In genomic region chrX:88438209-88438608, GRCh38 we compare ENCODE assay signal across 38 cellular contexts.
"Had no signal": no experiment of that assay in that cellular context is flagged by ENCODE, and none has a peak within 500 bp of the region (broad histone marks: within the 10 kb centered on the region; RNA-seq: fewer than 3 reads in every experiment).

No MANE protein-coding gene starts in this region.

- ATAC-seq: activated naive CD4-positive, alpha-beta T cell treated with anti-CD3 and anti-CD28 coated beads, Interleukin-2, amount 50 U/mL, for 72 hours; activated naive CD8-positive, alpha-beta T cell treated with anti-CD3 and anti-CD28 coated beads, Interleukin-2, amount 50 U/mL, for 24 hours; activated T-cell treated with anti-CD3 and anti-CD28 coated beads, Interleukin-2, amount 50 U/mL, for 4 hours; activated T-cell treated with anti-CD3 and anti-CD28 coated beads, Interleukin-2, amount 50 U/mL, for 72 hours; activated T-helper 17 cell treated with anti-CD3 and anti-CD28 coated beads, Interleukin-2, amount 50 U/mL, for 72 hours; body of pancreas had no signal

- H3K27me3 Mint-ChIP-seq: activated naive CD4-positive, alpha-beta T cell treated with anti-CD3 and anti-CD28 coated beads, Interleukin-2, amount 50 U/mL, for 24 hours; activated naive CD8-positive, alpha-beta T cell; activated naive CD8-positive, alpha-beta T cell treated with anti-CD3 and anti-CD28 coated beads for 36 hours; activated naive CD8-positive, alpha-beta T cell treated with anti-CD3 and anti-CD28 coated beads, Interleukin-2, amount 10 ng/mL, durations not matched to agents 7 days and 5 days; activated naive CD8-positive, alpha-beta T cell treated with anti-CD3 and anti-CD28 coated beads, Interleukin-2, amount 50 U/mL, for 24 hours; activated T-helper 17 cell treated with anti-CD3 and anti-CD28 coated beads, Interleukin-2, amount 50 U/mL, for 72 hours; central memory CD8-positive, alpha-beta T cell had no signal

- H3K9me3 ChIP-seq: adrenal gland, ascending aorta, body of pancreas, breast epithelium had no signal

- H3K9me3 Mint-ChIP-seq: activated naive CD4-positive, alpha-beta T cell treated with anti-CD3 and anti-CD28 coated beads, Interleukin-2, amount 50 U/mL, for 24 hours; activated naive CD8-positive, alpha-beta T cell treated with anti-CD3 and anti-CD28 coated beads, Interleukin-2, amount 10 ng/mL, durations not matched to agents 7 days and 5 days; activated naive CD8-positive, alpha-beta T cell treated with anti-CD3 and anti-CD28 coated beads, Interleukin-2, amount 50 U/mL, for 24 hours; activated T-cell treated with anti-CD3 and anti-CD28 coated beads, Interleukin-2, amount 50 U/mL, for 24 hours; activated T-helper 1 cell treated with anti-CD3 and anti-CD28 coated beads, Interleukin-12 subunit alpha, Interleukin-12 subunit beta, Interleukin-2, Interleukin-4 antibody, amounts not matched to agents 30 ng/mL and 10 ng/mL and 1 ng/mL, durations not matched to agents 14 hours and 24 hours and 36 hours had no signal

- FAIRE-seq: bronchial epithelial cell had no signal

- H3K36me3 Mint-ChIP-seq: activated naive CD4-positive, alpha-beta T cell treated with anti-CD3 and anti-CD28 coated beads, Interleukin-2, amount 50 U/mL, for 24 hours; activated naive CD4-positive, alpha-beta T cell treated with anti-CD3 and anti-CD28 coated beads, Interleukin-2, amount 50 U/mL, for 72 hours; activated naive CD8-positive, alpha-beta T cell; activated naive CD8-positive, alpha-beta T cell treated with anti-CD3 and anti-CD28 coated beads for 36 hours; activated naive CD8-positive, alpha-beta T cell treated with anti-CD3 and anti-CD28 coated beads, Interleukin-2, amount 10 ng/mL, durations not matched to agents 7 days and 5 days; brain had no signal

- H3K27ac ChIP-seq: adrenal gland, ascending aorta, body of pancreas, brain microvascular endothelial cell, breast epithelium, cardiac muscle cell had no signal

- H3K4me1 Mint-ChIP-seq: activated naive CD4-positive, alpha-beta T cell treated with anti-CD3 and anti-CD28 coated beads, Interleukin-2, amount 50 U/mL, for 24 hours; activated naive CD8-positive, alpha-beta T cell treated with anti-CD3 and anti-CD28 coated beads for 36 hours; activated naive CD8-positive, alpha-beta T cell treated with anti-CD3 and anti-CD28 coated beads, Interleukin-2, amount 10 ng/mL, durations not matched to agents 7 days and 5 days; activated naive CD8-positive, alpha-beta T cell treated with anti-CD3 and anti-CD28 coated beads, Interleukin-2, amount 50 U/mL, for 24 hours; activated T-helper 17 cell treated with anti-CD3 and anti-CD28 coated beads, Interleukin-2, amount 50 U/mL, for 72 hours; brain; central memory CD8-positive, alpha-beta T cell had no signal

- H3K27ac Mint-ChIP-seq: activated naive CD4-positive, alpha-beta T cell treated with anti-CD3 and anti-CD28 coated beads for 36 hours; activated naive CD4-positive, alpha-beta T cell treated with anti-CD3 and anti-CD28 coated beads, Interleukin-2, amount 50 U/mL, for 24 hours; activated naive CD4-positive, alpha-beta T cell treated with anti-CD3 and anti-CD28 coated beads, Interleukin-2, amount 50 U/mL, for 72 hours; activated naive CD8-positive, alpha-beta T cell; activated naive CD8-positive, alpha-beta T cell treated with anti-CD3 and anti-CD28 coated beads for 36 hours; activated naive CD8-positive, alpha-beta T cell treated with anti-CD3 and anti-CD28 coated beads, Interleukin-2, amount 10 ng/mL, durations not matched to agents 7 days and 5 days; activated naive CD8-positive, alpha-beta T cell treated with anti-CD3 and anti-CD28 coated beads, Interleukin-2, amount 50 U/mL, for 24 hours; activated T-cell treated with anti-CD3 and anti-CD28 coated beads, Interleukin-2, amount 50 U/mL, for 24 hours; activated T-cell treated with anti-CD3 and anti-CD28 coated beads, Interleukin-2, amount 50 U/mL, for 72 hours; activated T-helper 1 cell treated with anti-CD3 and anti-CD28 coated beads, Interleukin-12 subunit alpha, Interleukin-12 subunit beta, Interleukin-2, Interleukin-4 antibody, amounts not matched to agents 30 ng/mL and 10 ng/mL and 1 ng/mL, durations not matched to agents 14 hours and 24 hours and 36 hours; activated T-helper 17 cell treated with anti-CD3 and anti-CD28 coated beads, Interleukin-2, amount 50 U/mL, for 72 hours; activated T-helper 2 cell treated with anti-CD3 and anti-CD28 coated beads, Interferon-gamma antibody, Interleukin-2, Interleukin-4, amounts not matched to agents 10 μg/mL and 5 μg/mL and 100 μg/mL, durations not matched to agents 14 hours and 24 hours and 36 hours; brain had no signal

- H3K27me3 ChIP-seq: ascending aorta, body of pancreas, brain microvascular endothelial cell, cardiac muscle cell had no signal

- DNase-seq: activated effector memory CD4-positive, alpha-beta T cell treated with anti-CD3 and anti-CD28 coated beads, Interleukin-2, amount 50 U/mL, for 16 hours; activated effector memory CD4-positive, alpha-beta T cell treated with Interleukin-2 at 50 U/mL for 16 hours; activated gamma-delta T cell; activated gamma-delta T cell treated with Interleukin-2 at 50 U/mL for 16 hours; activated naive CD4-positive, alpha-beta T cell; activated naive CD4-positive, alpha-beta T cell treated with anti-CD3 and anti-CD28 coated beads for 36 hours; activated naive CD4-positive, alpha-beta T cell treated with anti-CD3 and anti-CD28 coated beads, Interleukin-2, amount 50 U/mL, for 16 hours; activated naive CD4-positive, alpha-beta T cell treated with Interleukin-2 at 50 U/mL for 16 hours; activated naive CD8-positive, alpha-beta T cell treated with anti-CD3 and anti-CD28 coated beads for 36 hours; activated naive CD8-positive, alpha-beta T cell treated with anti-CD3 and anti-CD28 coated beads, Interleukin-2, amount 10 ng/mL, durations not matched to agents 7 days and 5 days; activated naive CD8-positive, alpha-beta T cell treated with anti-CD3 and anti-CD28 coated beads, Interleukin-2, amount 50 U/mL, for 24 hours; activated T-cell treated with anti-CD3 and anti-CD28 coated beads, Interleukin-2, amount 50 U/mL, for 1 hour; activated T-cell treated with anti-CD3 and anti-CD28 coated beads, Interleukin-2, amount 50 U/mL, for 24 hours; activated T-cell treated with anti-CD3 and anti-CD28 coated beads, Interleukin-2, amount 50 U/mL, for 4 hours; activated T-cell treated with anti-CD3 and anti-CD28 coated beads, Interleukin-2, amount 50 U/mL, for 48 hours; activated T-cell treated with anti-CD3 and anti-CD28 coated beads, Interleukin-2, amount 50 U/mL, for 72 hours; adrenal gland; amniotic stem cell; amygdala; anterior cingulate cortex; aorta; body of pancreas; brain microvascular endothelial cell; caudate nucleus; central memory CD4-positive, alpha-beta T cell; cerebellar nuclear complex had no signal

- H3K4me3 ChIP-seq: adrenal gland, ascending aorta, body of pancreas, breast epithelium, cardiac muscle cell had no signal

- H3K36me3 ChIP-seq: adrenal gland, ascending aorta, brain microvascular endothelial cell, breast epithelium, cardiac muscle cell had no signal

- H3K4me1 ChIP-seq: adrenal gland, ascending aorta, body of pancreas, breast epithelium had no signal

- H3K4me3 Mint-ChIP-seq: activated naive CD4-positive, alpha-beta T cell treated with anti-CD3 and anti-CD28 coated beads for 36 hours; activated naive CD4-positive, alpha-beta T cell treated with anti-CD3 and anti-CD28 coated beads, Interleukin-2, amount 50 U/mL, for 24 hours; activated naive CD8-positive, alpha-beta T cell; activated naive CD8-positive, alpha-beta T cell treated with anti-CD3 and anti-CD28 coated beads for 36 hours; activated naive CD8-positive, alpha-beta T cell treated with anti-CD3 and anti-CD28 coated beads, Interleukin-2, amount 10 ng/mL, durations not matched to agents 7 days and 5 days; activated naive CD8-positive, alpha-beta T cell treated with anti-CD3 and anti-CD28 coated beads, Interleukin-2, amount 50 U/mL, for 24 hours; activated T-cell treated with anti-CD3 and anti-CD28 coated beads, Interleukin-2, amount 50 U/mL, for 24 hours; activated T-cell treated with anti-CD3 and anti-CD28 coated beads, Interleukin-2, amount 50 U/mL, for 4 hours; activated T-cell treated with anti-CD3 and anti-CD28 coated beads, Interleukin-2, amount 50 U/mL, for 72 hours; activated T-helper 1 cell treated with anti-CD3 and anti-CD28 coated beads, Interleukin-12 subunit alpha, Interleukin-12 subunit beta, Interleukin-2, Interleukin-4 antibody, amounts not matched to agents 30 ng/mL and 10 ng/mL and 1 ng/mL, durations not matched to agents 14 hours and 24 hours and 36 hours; activated T-helper 17 cell treated with anti-CD3 and anti-CD28 coated beads, Interleukin-2, amount 50 U/mL, for 72 hours; brain; central memory CD8-positive, alpha-beta T cell had no signal
